21 cellular contexts compared by ENCODE assay signal in genomic region chr16:58062821-58063220, GRCh38. TPM values are rescaled to one million over a fixed set of nuclear protein-coding genes. Genes with fewer than 3 reads are reported as not detected.
A peak's percentile ranks its signal among the peaks of the same experiment; 100 is the strongest.
DNase-seq lines count a peak whose midpoint lies in the region; FAIRE-seq and TF ChIP-seq lines count a peak whose summit lies in the region.
"Had no signal": no experiment of that assay in that cellular context is flagged by ENCODE, and none has a peak within 500 bp of the region (broad histone marks: within the 10 kb centered on the region; RNA-seq: fewer than 3 reads in every experiment).

No MANE protein-coding gene starts in this region.

- no peaks in the 10 kb centered on the region for H3K36me3 Mint-ChIP-seq in nephron progenitor cell (ENCODE audit: low read depth)
- no peaks in the 10 kb centered on the region for H3K36me3 Mint-ChIP-seq in HFFc6 (ENCODE audit: low read depth)
- H3K36me3 Mint-ChIP-seq: CD4-positive, alpha-beta memory T cell had no signal

- H3K9me2 ChIP-seq in MM.1S (replicated peaks; ENCODE audit: insufficient read depth, low read length): no peaks in the 10 kb centered on the region

- no peak for DNase-seq in MM.1S
- no peak for DNase-seq in nephron progenitor cell
- peak; percentile 18 for DNase-seq in smooth muscle cell of the brain vasculature (ENCODE audit: low read depth, low spot score)
- DNase-seq in epidermal melanocyte (ENCODE audit: insufficient read length, low spot score): no peak
- DNase-seq in GM12891 (ENCODE audit: insufficient read length, low spot score): no peak
- no peak for DNase-seq in HFFc6
- DNase-seq: ACHN; Caco-2; CD4-positive, alpha-beta memory T cell; GOT3; KBM-7; NCI-H1092; NCI-H1436; NCI-H2029; NCI-H226; NCI-H524; NCI-H774; SJCRH30 had no signal

- no peaks in the 10 kb centered on the region for H3F3A ChIP-seq in MM.1S (ENCODE audit: insufficient read depth, low read length)

- no peak overlapping the region for H3K9ac ChIP-seq in MM.1S (ENCODE audit: low read length)
- H3K9ac ChIP-seq: BLaER1 had no signal

- H2AFZ ChIP-seq in MM.1S (ENCODE audit: low read length): 0 out of 2 replicates have a peak overlapping the region, but pooled peaks have one; percentile 33

- H3K4me1 ChIP-seq in MM.1S (ENCODE audit: low read length) (peaks cover 12% of the 10 kb centered on the region), ectodermal cell (ENCODE audit: control insufficient read depth, insufficient read depth, low read length) (peaks cover 14% of the 10 kb centered on the region)
- H3K4me1 ChIP-seq: BLaER1, Caco-2, SJCRH30 had no signal

- H3K27ac ChIP-seq in MM.1S (ENCODE audit: low read length) (peak overlapping the region; percentile 14; the same call in 1 of the 2 replicates), ectodermal cell (ENCODE audit: insufficient read depth, low read depth, low read length, poor library complexity, severe bottlenecking) (peak overlapping the region; percentile 50)
- H3K27ac ChIP-seq: BLaER1, SJCRH30 had no signal

- TF ChIP-seq CTCF in MM.1S (IDR thresholded peaks at IDR 0.05; ENCODE audit: low read length) (no peak), nephron progenitor cell (IDR thresholded peaks at IDR 0.05) (no peak), HFFc6 (IDR thresholded peaks at IDR 0.05) (no peak)

- peak overlapping the region; percentile 24; the same call in 1 of the 2 replicates for H3K4me2 ChIP-seq in MM.1S (ENCODE audit: low read depth, low read length)
- H3K4me2 ChIP-seq: BLaER1 had no signal

- H3K9me3 ChIP-seq in MM.1S (replicated peaks; ENCODE audit: insufficient read depth, low read length) (no peaks in the 10 kb centered on the region), ectodermal cell (ENCODE audit: control insufficient read depth, low read length) (no peaks in the 10 kb centered on the region)
- H3K9me3 ChIP-seq: BLaER1, Caco-2, SJCRH30 had no signal

- H3K79me2 ChIP-seq in MM.1S (ENCODE audit: low read length): no peaks in the 10 kb centered on the region

- H3K4me3 Mint-ChIP-seq in nephron progenitor cell (no peak overlapping the region), HFFc6 (no peak overlapping the region)
- H3K4me3 Mint-ChIP-seq: CD4-positive, alpha-beta memory T cell had no signal

- H4K20me1 ChIP-seq in MM.1S (ENCODE audit: insufficient read depth, low read length): no peaks in the 10 kb centered on the region
- H4K20me1 ChIP-seq: BLaER1 had no signal

- WGBS in ectodermal cell, 2 experiments: 83 to 92% methylated on average over 2 to 4 of the region's 4 CpGs

- peaks cover 14% of the 10 kb centered on the region for H3K4me1 Mint-ChIP-seq in nephron progenitor cell
- no peaks in the 10 kb centered on the region for H3K4me1 Mint-ChIP-seq in HFFc6 (ENCODE audit: low read depth)
- H3K4me1 Mint-ChIP-seq: CD4-positive, alpha-beta memory T cell had no signal

- peaks cover 8% of the 10 kb centered on the region for H3K27me3 Mint-ChIP-seq in nephron progenitor cell (ENCODE audit: low read depth, poor library complexity)
- H3K27me3 Mint-ChIP-seq in HFFc6 (ENCODE audit: insufficient read depth): peaks cover 6% of the 10 kb centered on the region

- no peak for FAIRE-seq in GM12891 (lab: Jason Lieb, UNC)
- FAIRE-seq: G401.6 had no signal

- no peak for TF ChIP-seq POLR2A in GM12891 (IDR thresholded peaks at IDR 0.05; ENCODE audit: low read depth, low read length)

- H3K4me3 ChIP-seq in MM.1S (ENCODE audit: low read length): no peak overlapping the region
- no peak overlapping the region for H3K4me3 ChIP-seq in ectodermal cell (ENCODE audit: insufficient read depth, low read depth, low read length)
- H3K4me3 ChIP-seq: BLaER1, SJCRH30 had no signal

- H3K9me3 Mint-ChIP-seq in nephron progenitor cell: no peaks in the 10 kb centered on the region
- H3K9me3 Mint-ChIP-seq in HFFc6: no peaks in the 10 kb centered on the region
- H3K9me3 Mint-ChIP-seq: CD4-positive, alpha-beta memory T cell had no signal

- H3K36me3 ChIP-seq in MM.1S (replicated peaks; ENCODE audit: insufficient read depth, low read length) (no peaks in the 10 kb centered on the region), ectodermal cell (ENCODE audit: control insufficient read depth, insufficient read depth, low read length) (no peaks in the 10 kb centered on the region)
- H3K36me3 ChIP-seq: BLaER1, SJCRH30 had no signal

- H3K27ac Mint-ChIP-seq in nephron progenitor cell: peak overlapping the region; percentile 81
- H3K27ac Mint-ChIP-seq in HFFc6: no peak overlapping the region

- H3K27me3 ChIP-seq in MM.1S (replicated peaks; ENCODE audit: insufficient read depth, low read length) (no peaks in the 10 kb centered on the region), ectodermal cell (ENCODE audit: control insufficient read depth, insufficient read depth, low read length, poor library complexity, severe bottlenecking) (no peaks in the 10 kb centered on the region)
- H3K27me3 ChIP-seq: BLaER1 had no signal

TF ChIP-seq in GM12891, 5 proteins besides CTCF, POLR2A, EP300 and RAD21:
- TF ChIP-seq TAF1 (IDR thresholded peaks at IDR 0.05; ENCODE audit: low read depth, low read length) (no peak), PAX5 (IDR thresholded peaks at IDR 0.05; ENCODE audit: insufficient read depth, low read length, severe bottlenecking) (no peak), POU2F2 (IDR thresholded peaks at IDR 0.05; ENCODE audit: low read depth, low read length) (no peak), SPI1 (IDR thresholded peaks at IDR 0.05; ENCODE audit: low read depth, low read length) (no peak), POLR2AphosphoS5 (IDR thresholded peaks at IDR 0.05; ENCODE audit: low read depth, low read length) (no peak)

RNA-seq across cellular contexts. Expression of gene MMP15, which starts 37.3 kb away (rescaled TPM):
- 17.6 TPM for polyA plus RNA-seq in ectodermal cell (2013, experiment 1 of 4)
- polyA plus RNA-seq in ectodermal cell (2013, experiment 2 of 4): 19.3 TPM
- 15.2 TPM for polyA plus RNA-seq in ectodermal cell (2013, experiment 3 of 4)
- polyA plus RNA-seq in ectodermal cell (2013, experiment 4 of 4): 17.5 TPM
- 0.03 TPM for polyA plus RNA-seq in GM12891 (2012; ENCODE audit: low read depth, missing spikeins)
- 1 to 10 TPM in 4 of 6 experiments, under 1 TPM in 2; 0.82 to 4.1 (median 1.1) TPM for total RNA-seq in HFFc6 (2021; fragmentation: NEBNext Ultra II Directional; extraction: Animal tissue kit (Norgen Biotek cat#: 25700))
